Comparison of ENCODE assay signal across 8 cellular contexts in the genomic region with DNA sequence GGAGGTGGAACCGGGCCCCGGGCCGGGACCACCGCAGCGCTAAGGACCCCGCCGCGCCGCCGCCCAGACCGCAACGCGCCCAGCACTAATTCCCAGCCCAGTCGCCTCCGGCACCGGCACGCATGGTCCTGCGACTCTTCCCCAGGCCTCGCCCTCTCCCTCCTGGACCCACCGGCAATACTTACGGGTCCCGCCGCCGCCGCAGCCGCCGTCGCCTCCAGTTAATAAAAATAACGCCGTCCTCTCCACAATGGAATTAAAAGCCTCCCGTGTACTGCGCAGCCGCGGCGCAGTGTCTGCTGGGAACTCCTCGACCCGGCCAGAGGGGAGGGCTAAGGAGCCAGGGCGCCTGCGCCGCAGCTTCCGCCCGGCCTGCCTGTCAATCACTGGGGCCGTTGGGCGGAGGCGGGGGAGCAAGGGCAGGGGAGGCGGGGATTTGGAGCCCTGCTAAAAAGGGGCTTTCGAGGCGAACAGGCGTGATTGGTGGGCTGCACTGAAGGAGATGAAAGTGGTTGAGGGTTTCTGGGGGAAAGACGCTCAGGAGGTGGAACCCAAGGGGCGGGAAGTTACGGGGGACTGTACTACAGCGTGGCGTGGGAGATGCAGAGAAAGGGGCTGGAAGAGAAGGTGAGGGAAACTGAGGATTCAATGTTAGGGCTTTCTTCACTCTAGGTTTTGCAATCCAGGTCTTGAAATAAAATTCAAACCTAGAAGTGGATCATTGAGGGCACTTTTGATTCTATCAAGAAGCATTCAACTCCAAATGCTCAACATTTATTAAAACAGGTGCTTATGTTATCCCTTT. TPM values are rescaled to one million over a fixed set of nuclear protein-coding genes. Genes with fewer than 3 reads are reported as not detected.
A peak's percentile ranks its signal among the peaks of the same experiment; 100 is the strongest.
DNase-seq lines count a peak whose midpoint lies in the region; ATAC-seq and TF ChIP-seq lines count a peak whose summit lies in the region.

A gene with protein sequence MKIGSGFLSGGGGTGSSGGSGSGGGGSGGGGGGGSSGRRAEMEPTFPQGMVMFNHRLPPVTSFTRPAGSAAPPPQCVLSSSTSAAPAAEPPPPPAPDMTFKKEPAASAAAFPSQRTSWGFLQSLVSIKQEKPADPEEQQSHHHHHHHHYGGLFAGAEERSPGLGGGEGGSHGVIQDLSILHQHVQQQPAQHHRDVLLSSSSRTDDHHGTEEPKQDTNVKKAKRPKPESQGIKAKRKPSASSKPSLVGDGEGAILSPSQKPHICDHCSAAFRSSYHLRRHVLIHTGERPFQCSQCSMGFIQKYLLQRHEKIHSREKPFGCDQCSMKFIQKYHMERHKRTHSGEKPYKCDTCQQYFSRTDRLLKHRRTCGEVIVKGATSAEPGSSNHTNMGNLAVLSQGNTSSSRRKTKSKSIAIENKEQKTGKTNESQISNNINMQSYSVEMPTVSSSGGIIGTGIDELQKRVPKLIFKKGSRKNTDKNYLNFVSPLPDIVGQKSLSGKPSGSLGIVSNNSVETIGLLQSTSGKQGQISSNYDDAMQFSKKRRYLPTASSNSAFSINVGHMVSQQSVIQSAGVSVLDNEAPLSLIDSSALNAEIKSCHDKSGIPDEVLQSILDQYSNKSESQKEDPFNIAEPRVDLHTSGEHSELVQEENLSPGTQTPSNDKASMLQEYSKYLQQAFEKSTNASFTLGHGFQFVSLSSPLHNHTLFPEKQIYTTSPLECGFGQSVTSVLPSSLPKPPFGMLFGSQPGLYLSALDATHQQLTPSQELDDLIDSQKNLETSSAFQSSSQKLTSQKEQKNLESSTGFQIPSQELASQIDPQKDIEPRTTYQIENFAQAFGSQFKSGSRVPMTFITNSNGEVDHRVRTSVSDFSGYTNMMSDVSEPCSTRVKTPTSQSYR (minus strand): TSS at position 276 of the 805 bp plus-strand sequence. CDS start 331 bp downstream, outside the sequence.

- H3K4me3 ChIP-seq in prostate gland = peak within 1 kb of the TSS; percentile 91 to 96

- WGBS in prostate gland = under 1% methylated on average over 54 of the region's 54 CpGs

- peak in 2 of 4 experiments; percentile 5 to 20 for TF ChIP-seq CTCF in prostate gland (IDR thresholded peaks at IDR 0.05)

- TF ChIP-seq POLR2A in GM18505 (IDR thresholded peaks at IDR 0.05; ENCODE audit: borderline replicate concordance, extremely low read depth, insufficient read depth, insufficient read length) (peak; percentile 80), prostate gland (IDR thresholded peaks at IDR 0.05) (peak; percentile 66)

- ATAC-seq in GM18505 (IDR thresholded peaks at IDR 0.05; ENCODE audit: unreplicated experiment) = peak; percentile 90
- ATAC-seq in HG02970 (IDR thresholded peaks at IDR 0.05; ENCODE audit: low FRiP score, unreplicated experiment) = peak; percentile 91
- peak; percentile 100 for ATAC-seq in left ventricle myocardium superior

- no peaks in the 10 kb centered on the region for H3K9me3 ChIP-seq in prostate gland

- intact Hi-C loops in left ventricle myocardium superior (cut with micrococcal nuclease) = no loop called here
- intact Hi-C loops in prostate gland (cut with DNase I) = no loop called here

- no peaks in the 10 kb centered on the region for H3K27me3 ChIP-seq in prostate gland (replicated peaks; ENCODE audit: insufficient read depth)

- no peaks in the 10 kb centered on the region for H3K36me3 ChIP-seq in prostate gland

- DNase-seq in NCI-H187 treated with DMSO at 0.1 percent for 48 hours (lab: John Stamatoyannopoulos, UW) = peak; percentile 32
- peak; percentile 87 to 96 (median 92) for DNase-seq in T-helper 2 cell
- DNase-seq in left ventricle myocardium superior = peak; percentile 98
- peak; percentile 90 for DNase-seq in prostate gland (ENCODE audit: low spot score)
- peak; percentile 93 for DNase-seq in ureter (ENCODE audit: low spot score)

- peaks cover 19% of the 10 kb centered on the region for H3K4me1 ChIP-seq in prostate gland (replicated peaks)

- H3K27ac ChIP-seq in angular gyrus (ENCODE audit: low read depth, low read length) (peak within 1 kb of the TSS; percentile 82), prostate gland (peak within 1 kb of the TSS; percentile 59 to 69)

RNA-seq across cellular contexts. Expression of the gene that starts here (rescaled TPM):
- total RNA-seq in left ventricle myocardium superior = 8.8 TPM
- 10 to 100 TPM in 1 of 2 donors, 1 to 10 TPM in 1; 7.5 to 12.6 TPM for total RNA-seq in prostate gland
- total RNA-seq in ureter = 10.8 TPM

Comparison
In these comparisons a context has a peak if more than half of its experiments do, and no peak if none do; other contexts are left out.
1. Peak in every context shown above with its lines: DNase-seq, ATAC-seq, H3K4me3 ChIP-seq and H3K27ac ChIP-seq.
2. DNase-seq: peak in every context shown above with its lines; median percentile 98 in left ventricle myocardium superior; 93 in ureter; 92 in T-helper 2 cell; 90 in prostate gland; 32 in NCI-H187 treated with DMSO at 0.1 percent for 48 hours.